Comparison of ENCODE assay signal across 8 cellular contexts in genomic region chr1:147389532-147390184, GRCh38.
A peak's percentile ranks its signal among the peaks of the same experiment; 100 is the strongest.
DNase-seq lines count a peak whose midpoint lies in the region; ATAC-seq and TF ChIP-seq lines count a peak whose summit lies in the region.

No MANE protein-coding gene starts in this region.

- H3K4me3 ChIP-seq in AG10803 (ENCODE audit: low read length) (no peak overlapping the region), GM12875 (ENCODE audit: low read depth, low read length) (no peak overlapping the region), fibroblast of the aortic adventitia (ENCODE audit: low read depth, low read length) (no peak overlapping the region), neural progenitor cell (no peak overlapping the region)

- peak; percentile 61 for DNase-seq in AG10803 (ENCODE audit: low read depth)
- peak; percentile 5 for DNase-seq in NCI-H1048 (lab: John Stamatoyannopoulos, UW)
- DNase-seq in T-helper 17 cell: no peak
- DNase-seq in fibroblast of the aortic adventitia (ENCODE audit: low read depth): peak; percentile 73
- peak; percentile 68 for DNase-seq in neural progenitor cell (ENCODE audit: low spot score)
- no peak for DNase-seq in stimulated activated CD4-positive, alpha-beta T cell treated with anti-CD3 and anti-CD28 coated beads, Interleukin-15, amount 100 ng/mL, for 24 hours
- DNase-seq in activated effector memory CD4-positive, alpha-beta T cell treated with Interleukin-2 at 50 U/mL for 16 hours: no peak

- no peaks in the 10 kb centered on the region for H3K36me3 ChIP-seq in neural progenitor cell

- H3K27me3 ChIP-seq in neural progenitor cell: no peaks in the 10 kb centered on the region

- H3K4me1 Mint-ChIP-seq in T-helper 17 cell (peaks cover 4% of the 10 kb centered on the region), neural progenitor cell (no peaks in the 10 kb centered on the region)

- peaks cover 7% of the 10 kb centered on the region for H3K9me3 Mint-ChIP-seq in neural progenitor cell

- peak; percentile 89 for TF ChIP-seq CTCF in AG10803 (conservative IDR thresholded peaks at IDR 0.05; ENCODE audit: low read length)
- TF ChIP-seq CTCF in GM12875 (IDR thresholded peaks at IDR 0.05; ENCODE audit: borderline replicate concordance, insufficient read depth, low read depth, low read length): peak; percentile 75
- TF ChIP-seq CTCF in fibroblast of the aortic adventitia (IDR thresholded peaks at IDR 0.05; ENCODE audit: insufficient read depth, low read length): peak; percentile 89
- peak; percentile 72 for TF ChIP-seq CTCF in neural progenitor cell (IDR thresholded peaks at IDR 0.05)

- no peaks in the 10 kb centered on the region for H3K79me2 ChIP-seq in neural progenitor cell (ENCODE audit: low read depth)

- ATAC-seq in T-helper 17 cell: peak; percentile 66

- H3K36me3 Mint-ChIP-seq in T-helper 17 cell (ENCODE audit: low read depth): peaks cover 2% of the 10 kb centered on the region
- H3K36me3 Mint-ChIP-seq in neural progenitor cell: no peaks in the 10 kb centered on the region

- H3K27me3 Mint-ChIP-seq in T-helper 17 cell (peaks cover 24% of the 10 kb centered on the region), neural progenitor cell (ENCODE audit: insufficient read depth, low read depth) (no peaks in the 10 kb centered on the region)

- H3K9ac ChIP-seq in neural progenitor cell: no peak overlapping the region

- H3F3A ChIP-seq in neural progenitor cell (ENCODE audit: low read depth): no peaks in the 10 kb centered on the region

- H3K9me3 ChIP-seq in T-helper 17 cell (ENCODE audit: control insufficient read depth, low read length, poor library complexity, severe bottlenecking) (no peaks in the 10 kb centered on the region), neural progenitor cell (ENCODE audit: low read depth) (no peaks in the 10 kb centered on the region)

- H3K4me3 Mint-ChIP-seq in T-helper 17 cell: no peak overlapping the region
- H3K4me3 Mint-ChIP-seq in neural progenitor cell: no peak overlapping the region

- H3K27ac Mint-ChIP-seq in T-helper 17 cell (no peak overlapping the region), neural progenitor cell (no peak overlapping the region)

- H4K20me1 ChIP-seq in neural progenitor cell (ENCODE audit: low read depth): no peaks in the 10 kb centered on the region

- no peak overlapping the region for H3K27ac ChIP-seq in neural progenitor cell

- no peak overlapping the region for H3K4me2 ChIP-seq in neural progenitor cell

- no peaks in the 10 kb centered on the region for H3K4me1 ChIP-seq in neural progenitor cell

- H2AFZ ChIP-seq in neural progenitor cell (replicated peaks): peak overlapping the region; percentile 86

Comparison
In these comparisons a context has a peak if more than half of its experiments do, and no peak if none do; other contexts are left out.
1. DNase-seq: peak in AG10803 (single experiment), NCI-H1048 (single experiment), fibroblast of the aortic adventitia (single experiment) and neural progenitor cell (single experiment); none in T-helper 17 cell (0 of 3), stimulated activated CD4-positive, alpha-beta T cell treated with anti-CD3 and anti-CD28 coated beads, Interleukin-15, amount 100 ng/mL, for 24 hours (single experiment) and activated effector memory CD4-positive, alpha-beta T cell treated with Interleukin-2 at 50 U/mL for 16 hours (single experiment).
2. Peak in every context shown above with its lines, with median percentiles within 50 percentile points of each other: CTCF ChIP-seq.